In the genomic region with DNA sequence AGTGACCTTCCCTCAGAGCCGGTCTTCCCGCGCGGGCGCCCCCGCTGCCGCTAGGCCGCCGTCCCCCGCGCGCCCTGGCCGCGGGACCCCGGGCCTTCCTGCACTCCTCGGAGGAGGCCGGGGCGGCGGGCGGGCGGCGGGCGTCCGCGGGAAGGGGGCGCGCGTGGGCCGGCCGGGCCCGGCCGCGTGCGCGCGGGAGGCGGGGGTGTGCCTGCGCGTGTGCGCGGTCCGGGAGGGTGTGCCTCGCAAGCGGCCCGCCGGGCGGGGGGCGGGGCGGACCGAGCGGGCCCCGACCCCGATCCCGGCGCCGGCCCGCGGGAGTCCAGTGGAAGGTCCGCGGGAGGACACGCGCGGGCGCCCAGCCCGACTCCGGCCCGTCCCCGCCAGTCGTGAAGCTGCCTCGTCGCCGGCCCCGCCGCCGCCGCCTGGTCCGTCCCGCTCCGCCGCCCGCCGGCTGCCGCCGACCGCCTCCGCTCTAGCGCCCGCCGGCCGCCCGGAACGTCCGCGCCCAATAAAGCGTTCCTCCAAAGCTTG, we compare ENCODE assay signal across 8 cellular contexts. TPM values are rescaled to one million over a fixed set of nuclear protein-coding genes. Genes with fewer than 3 reads are reported as not detected.
A peak's percentile ranks its signal among the peaks of the same experiment; 100 is the strongest.
DNase-seq lines count a peak whose midpoint lies in the region; ATAC-seq and TF ChIP-seq lines count a peak whose summit lies in the region.

No MANE protein-coding gene starts in this region.

- no peak for TF ChIP-seq POLR2A in breast epithelium (IDR thresholded peaks at IDR 0.05)

- H3K4me1 ChIP-seq in breast epithelium, result peaks cover 0 to 13% of the 10 kb centered on the region in 2 donors

- no peak for TF ChIP-seq CTCF in AG09309 (IDR thresholded peaks at IDR 0.05; ENCODE audit: control insufficient read depth, insufficient read depth, low read depth, low read length, missing control alignments)
- no peak for TF ChIP-seq CTCF in breast epithelium (IDR thresholded peaks at IDR 0.05)
- no peak for TF ChIP-seq CTCF in kidney epithelial cell (IDR thresholded peaks at IDR 0.05; ENCODE audit: insufficient read depth, low read length, poor library complexity, severe bottlenecking)

- H3K4me3 ChIP-seq in AG09309 (ENCODE audit: control insufficient read depth, low read depth, low read length) (peak overlapping the region; percentile 72), breast epithelium (peak overlapping the region; percentile 71 to 95 (median 72)), kidney epithelial cell (ENCODE audit: low read depth, low read length) (peak overlapping the region; percentile 90)

- H3K36me3 ChIP-seq in breast epithelium (no peaks in the 10 kb centered on the region), kidney epithelial cell (ENCODE audit: control insufficient read depth, insufficient read depth, low read length) (no peaks in the 10 kb centered on the region)

- no peaks in the 10 kb centered on the region for H3K27me3 ChIP-seq in breast epithelium
- no peaks in the 10 kb centered on the region for H3K27me3 ChIP-seq in kidney epithelial cell (ENCODE audit: control insufficient read depth, insufficient read depth, low read length)

- POLR2A ChIA-PET in T-cell (lab: Charles Lee), result interaction anchor here in 1 of 2 donors (0.7 kb wide), 1 partner anchor 149 kb away, joined by 3 read pairs; no protein-coding TSS in a partner anchor

- H3K36me3 Mint-ChIP-seq in T-cell, result peaks cover 25% of the 10 kb centered on the region

- H3K4me3 Mint-ChIP-seq in T-cell, result peak overlapping the region; percentile 92 to 97 (median 96)

- H3K27me3 Mint-ChIP-seq in T-cell, result no peaks in the 10 kb centered on the region

- H3K27ac ChIP-seq in breast epithelium, result peak overlapping the region; percentile 82 to 95

- intact Hi-C loops in breast epithelium (cut with DNase I; ENCODE audit: low total_unique reads), result no loop called here

- H3K4me1 Mint-ChIP-seq in T-cell, result peaks cover 48 to 56% (median 49%) of the 10 kb centered on the region in 3 donors

- no peaks in the 10 kb centered on the region for H3K9me3 ChIP-seq in breast epithelium

- no peaks in the 10 kb centered on the region for H3K9me3 Mint-ChIP-seq in T-cell

- DNase-seq in AG09309 (ENCODE audit: low read depth) (no peak), T-cell (peak in 17 of 34 experiments; percentile 19 to 57 (median 28)), breast epithelium (ENCODE audit: low spot score in 2 of 2) (no peak), kidney epithelial cell (ENCODE audit: low read depth) (no peak), cerebellar cortex (ENCODE audit: low spot score) (no peak)
- DNase-seq in stimulated activated CD4-positive, alpha-beta T cell treated with anti-CD3 and anti-CD28 coated beads, Interleukin-2, amount 100 ng/mL, for 4 hours (ENCODE audit: low read depth), result peak; percentile 37

- peak overlapping the region; percentile 87 to 88 for H3K27ac Mint-ChIP-seq in T-cell

- CTCF ChIA-PET in T-cell (lab: Charles Lee), result interaction anchor here in 1 of 2 donors (0.6 to 2.1 kb wide), 7 partner anchors 10 to 294 kb away, joined by 3 to 9 read pairs (median 4); no protein-coding TSS in a partner anchor

- ATAC-seq in GM18907 (IDR thresholded peaks at IDR 0.05; ENCODE audit: unreplicated experiment), result peak; percentile 37
- peak; percentile 36 for ATAC-seq in HG03095 (IDR thresholded peaks at IDR 0.05; ENCODE audit: unreplicated experiment)
- ATAC-seq in T-cell (replicated peaks in 1 of 4), result peak; percentile 62 to 71 (median 70)

RNA-seq across cellular contexts. Expression of a gene that starts 0.4 kb away (rescaled TPM):
- total RNA-seq in T-cell, result 10 to 100 TPM; 29.0 to 98.1 (median 75.0) TPM
- 10 to 100 TPM; 22.3 to 40.6 (median 26.5) TPM for total RNA-seq in breast epithelium
- 32.8 and 34.9 TPM in 2 replicates for total RNA-seq in kidney epithelial cell

RNA-seq across cellular contexts. Expression of a gene that starts 0.4 kb away (rescaled TPM):
- total RNA-seq in T-cell (10 to 100 TPM in 4 of 5 donors, 1 to 10 TPM in 1; 7.6 to 38.5 (median 25.4) TPM), breast epithelium (10 to 100 TPM; 17.0 to 54.9 (median 38.6) TPM), kidney epithelial cell (11.8 TPM in 2 replicates)
